Comparison of ENCODE assay signal across 16 cellular contexts in the genomic region with DNA sequence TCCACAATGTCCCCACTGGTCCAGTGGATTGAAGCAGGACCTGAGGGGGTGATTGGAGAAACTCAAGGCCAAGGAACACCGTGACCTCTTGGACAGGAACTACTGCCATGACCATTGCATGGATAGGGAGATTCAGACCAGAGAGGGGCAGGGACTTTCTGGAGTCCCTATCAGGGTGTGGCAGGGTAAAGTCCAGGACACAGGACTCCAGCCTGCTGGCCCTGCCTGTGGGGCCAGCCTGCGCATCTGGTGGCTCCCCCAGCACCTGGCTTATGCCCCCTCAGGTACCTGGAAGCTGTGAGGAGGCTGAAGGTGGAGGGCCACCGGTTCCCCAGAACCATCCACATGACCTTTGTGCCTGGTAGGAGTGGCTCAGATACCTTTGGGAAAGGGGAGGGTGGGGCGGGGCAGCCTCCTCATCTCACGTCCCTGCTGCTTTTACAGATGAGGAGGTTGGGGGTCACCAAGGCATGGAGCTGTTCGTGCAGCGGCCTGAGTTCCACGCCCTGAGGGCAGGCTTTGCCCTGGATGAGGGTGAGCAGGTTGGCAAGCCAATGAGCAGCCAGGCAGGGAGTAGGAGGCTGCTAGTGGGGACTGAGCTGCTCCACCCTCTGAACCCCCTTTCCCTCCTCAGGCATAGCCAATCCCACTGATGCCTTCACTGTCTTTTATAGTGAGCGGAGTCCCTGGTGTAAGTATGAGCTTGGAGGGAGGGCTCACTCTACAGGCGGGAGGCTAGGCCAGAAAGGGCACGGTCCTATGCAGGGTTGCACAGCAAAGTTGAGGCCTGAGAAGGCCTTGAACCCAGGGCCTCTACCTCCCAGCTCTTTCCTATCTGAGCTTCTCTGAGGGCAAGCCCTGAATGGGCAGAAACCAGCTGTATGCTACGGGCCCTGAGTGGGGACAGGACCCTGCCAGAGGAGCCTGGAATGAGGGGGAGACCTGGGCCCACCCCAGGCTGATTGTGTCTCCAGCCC. TPM values are rescaled to one million over a fixed set of nuclear protein-coding genes. Genes with fewer than 3 reads are reported as not detected.
DNase-seq lines count a peak whose midpoint lies in the region; ATAC-seq and TF ChIP-seq lines count a peak whose summit lies in the region.
"Had no signal": no experiment of that assay in that cellular context is flagged by ENCODE, and none has a peak within 500 bp of the region (broad histone marks: within the 10 kb centered on the region; RNA-seq: fewer than 3 reads in every experiment).

No MANE protein-coding gene starts in this region.

- TF ChIP-seq RAD21 in Ishikawa (IDR thresholded peaks at IDR 0.05; ENCODE audit: low read depth): no peak

- H3K79me2 ChIP-seq in osteoblast (ENCODE audit: insufficient read depth, low read length) (peaks cover 17% of the 10 kb centered on the region), H9 (ENCODE audit: insufficient read depth, low read length) (no peaks in the 10 kb centered on the region)

- H2BK120ac ChIP-seq in H9 (ENCODE audit: low read depth, low read length, poor library complexity, severe bottlenecking): no peak overlapping the region

- H4K8ac ChIP-seq in H9 (replicated peaks; ENCODE audit: insufficient read length, low read depth, low read length): no peak overlapping the region

- no peak for TF ChIP-seq CTCF in colonic mucosa (IDR thresholded peaks at IDR 0.05)
- TF ChIP-seq CTCF in osteoblast (IDR thresholded peaks at IDR 0.05; ENCODE audit: extremely low read depth, low read depth, low read length): no peak
- no peak for TF ChIP-seq CTCF in H9 (conservative IDR thresholded peaks at IDR 0.05)

- H3K4me3 Mint-ChIP-seq in H9: no peak overlapping the region
- H3K4me3 Mint-ChIP-seq: central memory CD8-positive, alpha-beta T cell had no signal

- no peaks in the 10 kb centered on the region for H3K36me3 ChIP-seq in colonic mucosa
- peaks cover under 1% of the 10 kb centered on the region for H3K36me3 ChIP-seq in osteoblast (ENCODE audit: insufficient read depth, low read length)

- H3K56ac ChIP-seq in H9 (ENCODE audit: insufficient read length, low read depth, low read length): no peak overlapping the region

- peaks cover 2 to 6% (median 4%) of the 10 kb centered on the region in 3 experiments for H3K36me3 Mint-ChIP-seq in H9 (ENCODE audit: insufficient read depth in 1 of 3, low read depth in 3 of 3)

- TF ChIP-seq EP300 in Ishikawa (IDR thresholded peaks at IDR 0.05; ENCODE audit: borderline replicate concordance): no peak

- H4K5ac ChIP-seq in H9 (ENCODE audit: insufficient read length, low read depth, low read length): no peak overlapping the region

- no peak overlapping the region for H3K4ac ChIP-seq in H9 (ENCODE audit: low read depth, low read length)

- H3K4me2 ChIP-seq in osteoblast (ENCODE audit: insufficient read depth, low read length) (no peak overlapping the region), H9 (ENCODE audit: insufficient read depth, insufficient read length, low read length) (no peak overlapping the region)
- H3K4me2 ChIP-seq: BLaER1, smooth muscle cell had no signal

- peaks cover 13% of the 10 kb centered on the region for H3K4me1 ChIP-seq in colonic mucosa
- H3K4me1 ChIP-seq in osteoblast (ENCODE audit: insufficient read depth, low read length): peaks cover 22% of the 10 kb centered on the region
- H3K4me1 ChIP-seq in H9 (ENCODE audit: insufficient read depth, low read length): peaks cover 3% of the 10 kb centered on the region; the same call in 1 of the 2 replicates

- no peak overlapping the region for H3T11ph ChIP-seq in H9 (ENCODE audit: low read length)

- no peak overlapping the region for H2BK20ac ChIP-seq in H9 (ENCODE audit: low read depth, low read length, poor library complexity, severe bottlenecking)

- no peak overlapping the region for H3K4me3 ChIP-seq in colonic mucosa
- no peak overlapping the region for H3K4me3 ChIP-seq in osteoblast (ENCODE audit: insufficient read depth, low read length)
- H3K4me3 ChIP-seq: BLaER1, SK-N-MC, smooth muscle cell, tibial artery had no signal

- H2BK5ac ChIP-seq in H9 (ENCODE audit: insufficient read length, low read length): no peak overlapping the region

- no peak overlapping the region for H3K23ac ChIP-seq in H9 (ENCODE audit: insufficient read length, low read depth, low read length)

- no CpG with 5 or more reads among the region's 12 CpGs for WGBS in H9 (ENCODE audit: extremely low coverage, insufficient read length, low lambda C conversion rate)

- H3K9me3 ChIP-seq in colonic mucosa (no peaks in the 10 kb centered on the region), osteoblast (ENCODE audit: low read depth, low read length) (no peaks in the 10 kb centered on the region), H9 (ENCODE audit: control insufficient read depth, low read depth, low read length) (no peaks in the 10 kb centered on the region)
- H3K9me3 ChIP-seq: BLaER1, tibial artery had no signal

- H3K9ac ChIP-seq in colonic mucosa (ENCODE audit: low read depth in 2 of 2, low read length in 2 of 2) (peak overlapping the region in 1 of 2 donors; percentile 58), H9 (ENCODE audit: extremely low read depth, insufficient read length, low read length) (no peak overlapping the region)
- H3K9ac ChIP-seq: BLaER1 had no signal

- H3K27ac ChIP-seq in colonic mucosa (peak overlapping the region; percentile 44), osteoblast (ENCODE audit: low read depth, low read length) (no peak overlapping the region), H9 (ENCODE audit: insufficient read length, low read depth, low read length) (no peak overlapping the region)
- H3K27ac ChIP-seq: BLaER1, SK-N-MC, tibial artery had no signal

- H4K20me1 ChIP-seq in osteoblast (ENCODE audit: insufficient read depth, low read length) (peaks cover 9% of the 10 kb centered on the region), H9 (ENCODE audit: control insufficient read depth, insufficient read depth, insufficient read length) (peaks cover 3% of the 10 kb centered on the region)

- H3K14ac ChIP-seq in H9 (ENCODE audit: insufficient read depth, low read length): no peak overlapping the region

- H2AFZ ChIP-seq in osteoblast (ENCODE audit: low read length): no peak overlapping the region
- H2AFZ ChIP-seq in H9 (ENCODE audit: low read length): no peak overlapping the region

- H3K18ac ChIP-seq in H9 (ENCODE audit: insufficient read length, low read depth, low read length): no peak overlapping the region

- H3K27me3 ChIP-seq in colonic mucosa (no peaks in the 10 kb centered on the region), osteoblast (ENCODE audit: insufficient read depth, low read length) (no peaks in the 10 kb centered on the region), H9 (ENCODE audit: insufficient read depth, low read length) (no peaks in the 10 kb centered on the region)
- H3K27me3 ChIP-seq: BLaER1, tibial artery had no signal

- peaks cover 22 to 31% of the 10 kb centered on the region in 2 experiments for H3K4me1 Mint-ChIP-seq in H9

- H4K91ac ChIP-seq in H9 (ENCODE audit: insufficient read length, low read depth, low read length): no peak overlapping the region

- H3K79me1 ChIP-seq in H9 (ENCODE audit: insufficient read depth, low read depth, low read length, poor library complexity, severe bottlenecking): no peaks in the 10 kb centered on the region

- H3K27me3 Mint-ChIP-seq in H9 (ENCODE audit: low read depth): peaks cover under 1% of the 10 kb centered on the region; the same call in 1 of the 2 replicates
- H3K27me3 Mint-ChIP-seq: central memory CD8-positive, alpha-beta T cell; progenitor cell of endocrine pancreas had no signal

- H3K9me3 Mint-ChIP-seq in H9: peaks cover 0 to 1% of the 10 kb centered on the region in 2 experiments; a peak in 2 of 5 replicates
- H3K9me3 Mint-ChIP-seq: central memory CD8-positive, alpha-beta T cell had no signal

- H3K27ac Mint-ChIP-seq in H9: peak overlapping the region in 1 of 3 experiments; percentile 85; a peak in 2 of 7 replicates
- H3K27ac Mint-ChIP-seq: progenitor cell of endocrine pancreas had no signal

- peaks cover 6% of the 10 kb centered on the region for H3K23me2 ChIP-seq in H9 (ENCODE audit: insufficient read length, low read depth, low read length, poor library complexity, severe bottlenecking)

- DNase-seq in colonic mucosa (peak; percentile 76), osteoblast (ENCODE audit: insufficient read length, low spot score, missing footprints) (peak; percentile 79), H9 (no peak)
- DNase-seq: amniotic stem cell, Karpas-422, NCI-H1105 treated with DMSO at 0.1 percent for 48 hours, NCI-H2171, tibial artery had no signal

- no peak overlapping the region for H2BK15ac ChIP-seq in H9 (ENCODE audit: low read depth, low read length)

- ATAC-seq in GM21717 (IDR thresholded peaks at IDR 0.05; ENCODE audit: unreplicated experiment): no peak
- ATAC-seq: left lobe of liver had no signal

- H2BK12ac ChIP-seq in H9 (ENCODE audit: insufficient read length, low read depth, low read length): no peak overlapping the region

- intact Hi-C loops in colonic mucosa (cut with DNase I): no loop called here

- H2AK5ac ChIP-seq in H9 (ENCODE audit: insufficient read length, low read length): no peak overlapping the region

TF ChIP-seq in Ishikawa, 13 proteins besides CTCF, POLR2A, EP300 and RAD21:
- TF ChIP-seq TAF1 (IDR thresholded peaks at IDR 0.05; ENCODE audit: low read depth) (0 out of 2 replicates have a peak, but pooled peaks have one; percentile 16), EGR1 (IDR thresholded peaks at IDR 0.05) (no peak)

RNA-seq across cellular contexts. Expression of gene ACY1, which starts 2.9 kb away (rescaled TPM):
- total RNA-seq in colonic mucosa: 100 to 1,000 TPM; 137 to 153 TPM
- 35.7 and 37.6 TPM in 2 replicates for total RNA-seq in osteoblast
- 62.6 and 63.6 TPM in 2 replicates for total RNA-seq in H9 (2021)

RNA-seq across cellular contexts. Expression of gene RPL29, which starts 9.4 kb away (rescaled TPM):
- total RNA-seq in colonic mucosa (1,000 to 10,000 TPM; 1,051 to 1,273 TPM), osteoblast (824 and 862 TPM in 2 replicates), H9 (2021) (1,592 and 1,656 TPM in 2 replicates)

RNA-seq across cellular contexts. Expression of gene ABHD14A, which starts 11.4 kb away (rescaled TPM):
- 1 to 10 TPM; 7.4 to 9.6 TPM for total RNA-seq in colonic mucosa
- total RNA-seq in osteoblast: 16.5 and 18.8 TPM in 2 replicates
- total RNA-seq in H9 (2021): 3.0 and 3.1 TPM in 2 replicates

RNA-seq across cellular contexts. Expression of gene ABHD14B, which starts 12.4 kb away (rescaled TPM):
- total RNA-seq in colonic mucosa (10 to 100 TPM; 64.9 to 72.2 TPM), osteoblast (38.7 and 44.2 TPM in 2 replicates), H9 (2021) (7.4 and 8.4 TPM in 2 replicates)

RNA-seq across cellular contexts. Expression of gene PCBP4, which starts 19.0 kb away (rescaled TPM):
- total RNA-seq in colonic mucosa (10 to 100 TPM; 19.6 to 22.4 TPM), osteoblast (19.7 and 22.4 TPM in 2 replicates), H9 (2021) (20.9 and 24.6 TPM in 2 replicates)
